In the genomic region with DNA sequence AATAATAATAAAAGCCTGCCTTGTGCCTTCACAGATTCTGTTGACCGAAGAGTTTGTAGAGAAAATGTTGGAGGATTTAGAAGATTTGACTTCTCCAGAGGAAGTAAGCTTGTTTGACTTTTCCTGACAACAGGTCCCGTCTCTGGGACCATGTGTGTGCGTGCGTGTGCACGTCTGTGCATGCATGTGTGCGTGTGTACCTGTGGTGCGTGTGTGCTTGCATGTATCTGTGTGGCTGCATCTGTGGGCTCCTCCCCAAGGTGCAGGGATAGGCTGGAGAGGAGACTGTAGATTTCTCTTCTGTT, we compare ENCODE assay signal across 12 cellular contexts. TPM values are rescaled to one million over a fixed set of nuclear protein-coding genes. Genes with fewer than 3 reads are reported as not detected.
DNase-seq lines count a peak whose midpoint lies in the region; ATAC-seq and TF ChIP-seq lines count a peak whose summit lies in the region.
"Had no signal": no experiment of that assay in that cellular context is flagged by ENCODE, and none has a peak within 500 bp of the region (broad histone marks: within the 10 kb centered on the region; RNA-seq: fewer than 3 reads in every experiment).

No MANE protein-coding gene starts in this region.

- H3K27me3 Mint-ChIP-seq in stimulated activated naive B cell treated with anti-CD40 and anti-IgM and Interleukin-4, amounts not matched to agents 10 μg/mL and 1 μg/mL and 100 μg/mL, for 72 hours = no peaks in the 10 kb centered on the region
- H3K27me3 Mint-ChIP-seq: CD4-positive, CD25-positive, alpha-beta regulatory T cell had no signal

- no peaks in the 10 kb centered on the region for H3K9me3 Mint-ChIP-seq in stimulated activated naive B cell treated with anti-CD40 and anti-IgM and Interleukin-4, amounts not matched to agents 10 μg/mL and 1 μg/mL and 100 μg/mL, for 72 hours
- H3K9me3 Mint-ChIP-seq: CD4-positive, CD25-positive, alpha-beta regulatory T cell had no signal

- no peak for TF ChIP-seq CTCF in gastrocnemius medialis (IDR thresholded peaks at IDR 0.05 in 4 of 5, conservative IDR thresholded peaks at IDR 0.05 in 1 of 5)

- no peaks in the 10 kb centered on the region for H3K79me2 ChIP-seq in GM23248 (ENCODE audit: insufficient read depth)
- H3K79me2 ChIP-seq in Karpas-422 (ENCODE audit: low read length) = no peaks in the 10 kb centered on the region

- H3K4me1 Mint-ChIP-seq in stimulated activated naive B cell treated with anti-CD40 and anti-IgM and Interleukin-4, amounts not matched to agents 10 μg/mL and 1 μg/mL and 100 μg/mL, for 72 hours = peaks cover 15 to 17% of the 10 kb centered on the region in 2 donors

- intact Hi-C loops in gastrocnemius medialis (cut with DNase I; ENCODE audit: low total_unique reads) = no loop called here

- in situ Hi-C loops in GM23248 (cut with MboI) = no loop called here
- in situ Hi-C loops in gastrocnemius medialis (cut with MboI; ENCODE audit: low sequenced_read_pairs in 4 of 4) = no loop called here

- H3K4me1 ChIP-seq in GM23248 (ENCODE audit: insufficient read depth) = peaks cover 54% of the 10 kb centered on the region
- peaks cover 37% of the 10 kb centered on the region for H3K4me1 ChIP-seq in iPS-20b (ENCODE audit: insufficient read depth, low read length)
- H3K4me1 ChIP-seq in gastrocnemius medialis = peaks cover 33 to 44% of the 10 kb centered on the region in 2 donors
- 0 out of 2 replicates have a peak, but pooled peaks cover 4% of the 10 kb centered on the region for H3K4me1 ChIP-seq in Karpas-422 (ENCODE audit: low read length)

- H3K9me2 ChIP-seq in GM23248 (ENCODE audit: insufficient read depth) (no peaks in the 10 kb centered on the region), Karpas-422 (replicated peaks; ENCODE audit: insufficient read depth, low read length) (no peaks in the 10 kb centered on the region)

- no peak overlapping the region for H3K4me3 Mint-ChIP-seq in stimulated activated naive B cell treated with anti-CD40 and anti-IgM and Interleukin-4, amounts not matched to agents 10 μg/mL and 1 μg/mL and 100 μg/mL, for 72 hours
- H3K4me3 Mint-ChIP-seq: CD4-positive, CD25-positive, alpha-beta regulatory T cell had no signal

- 85 to 90% methylated on average over 7 of the region's 7 CpGs for WGBS in GM23248 (ENCODE audit: low coverage in 1 of 2, low lambda C conversion rate in 2 of 2, missing lambda C conversion rate in 2 of 2), 2 experiments
- WGBS in adipose tissue, 3 donors = 91 to 95% (median 94%) methylated on average over 7 of the region's 7 CpGs

- no peak overlapping the region for H3K4me3 ChIP-seq in GM23248
- peak overlapping the region; percentile 41; the same call in 1 of the 2 replicates for H3K4me3 ChIP-seq in iPS-20b (ENCODE audit: low read length)
- H3K4me3 ChIP-seq in gastrocnemius medialis = no peak overlapping the region
- H3K4me3 ChIP-seq in Karpas-422 (ENCODE audit: low read length) = no peak overlapping the region

- H3K36me3 ChIP-seq in GM23248 (ENCODE audit: low read depth) (no peaks in the 10 kb centered on the region), iPS-20b (ENCODE audit: insufficient read depth, low read depth, low read length) (no peaks in the 10 kb centered on the region), gastrocnemius medialis (peaks cover 0 to 5% of the 10 kb centered on the region in 2 donors), Karpas-422 (ENCODE audit: insufficient read depth, low read length) (no peaks in the 10 kb centered on the region)

- H3K27ac Mint-ChIP-seq in stimulated activated naive B cell treated with anti-CD40 and anti-IgM and Interleukin-4, amounts not matched to agents 10 μg/mL and 1 μg/mL and 100 μg/mL, for 72 hours = no peak overlapping the region
- H3K27ac Mint-ChIP-seq: CD4-positive, CD25-positive, alpha-beta regulatory T cell had no signal

- ATAC-seq in gastrocnemius medialis (no peak), HG02759 (IDR thresholded peaks at IDR 0.05; ENCODE audit: unreplicated experiment) (no peak)
- no peak for ATAC-seq in stimulated activated naive B cell treated with anti-CD40 and anti-IgM and Interleukin-4, amounts not matched to agents 10 μg/mL and 1 μg/mL and 100 μg/mL, for 72 hours (replicated peaks)

- H4K20me1 ChIP-seq in GM23248 (ENCODE audit: insufficient read depth) (no peaks in the 10 kb centered on the region), Karpas-422 (ENCODE audit: insufficient read depth, low read depth, low read length) (no peaks in the 10 kb centered on the region)

- peaks cover 18% of the 10 kb centered on the region for H3F3A ChIP-seq in GM23248 (ENCODE audit: insufficient read depth)

- H3K9ac ChIP-seq in GM23248 (peak overlapping the region; percentile 73), iPS-20b (ENCODE audit: low read depth, low read length) (peak overlapping the region; percentile 92), Karpas-422 (ENCODE audit: low read length) (no peak overlapping the region)

- peak overlapping the region; percentile 53 for H3K4me2 ChIP-seq in GM23248 (ENCODE audit: unreplicated experiment)
- H3K4me2 ChIP-seq in Karpas-422 (ENCODE audit: low read depth, low read length, poor library complexity, severe bottlenecking) = no peak overlapping the region

- H3K9me3 ChIP-seq in GM23248 (ENCODE audit: low read depth) = no peaks in the 10 kb centered on the region
- no peaks in the 10 kb centered on the region for H3K9me3 ChIP-seq in iPS-20b (ENCODE audit: insufficient read depth, low read depth, low read length)
- no peaks in the 10 kb centered on the region for H3K9me3 ChIP-seq in gastrocnemius medialis
- no peaks in the 10 kb centered on the region for H3K9me3 ChIP-seq in Karpas-422 (ENCODE audit: low read length)

- H3K36me3 Mint-ChIP-seq in stimulated activated naive B cell treated with anti-CD40 and anti-IgM and Interleukin-4, amounts not matched to agents 10 μg/mL and 1 μg/mL and 100 μg/mL, for 72 hours = peaks cover 13 to 17% of the 10 kb centered on the region in 2 donors

- H3K27ac ChIP-seq in GM23248 (peak overlapping the region; percentile 88), adipose tissue (ENCODE audit: low read depth, low read length) (peak overlapping the region; percentile 60), iPS-20b (ENCODE audit: low read length) (peak overlapping the region; percentile 99), gastrocnemius medialis (peak overlapping the region; percentile 70 to 79 (median 72)), Karpas-422 (ENCODE audit: low read length) (no peak overlapping the region)

- no peaks in the 10 kb centered on the region for H3K27me3 ChIP-seq in GM23248 (replicated peaks; ENCODE audit: insufficient read depth)
- no peaks in the 10 kb centered on the region for H3K27me3 ChIP-seq in iPS-20b (ENCODE audit: insufficient read depth, low read length)
- no peaks in the 10 kb centered on the region for H3K27me3 ChIP-seq in gastrocnemius medialis
- no peaks in the 10 kb centered on the region for H3K27me3 ChIP-seq in Karpas-422 (ENCODE audit: low read length)

- TF ChIP-seq POLR2A in gastrocnemius medialis (IDR thresholded peaks at IDR 0.05) = no peak

- DNase-seq in GM23248 (no peak), gastrocnemius medialis (no peak), Karpas-422 (no peak), NCI-H1105 treated with DMSO at 0.1 percent for 48 hours (lab: John Stamatoyannopoulos, UW) (no peak)
- no peak for DNase-seq in stimulated activated naive B cell treated with anti-CD40 and anti-IgM and Interleukin-4, amounts not matched to agents 10 μg/mL and 1 μg/mL and 100 μg/mL, for 72 hours
- DNase-seq: CD4-positive, CD25-positive, alpha-beta regulatory T cell; KG1; NCI-H524; stimulated activated CD4-positive, alpha-beta T cell treated with anti-CD3 and anti-CD28 coated beads, Interleukin-4, amount 100 ng/mL, for 24 hours had no signal

- no peak overlapping the region for H2AFZ ChIP-seq in GM23248
- no peak overlapping the region for H2AFZ ChIP-seq in Karpas-422 (ENCODE audit: low read length)

RNA-seq across cellular contexts. Expression of a gene that starts 17.2 kb away (rescaled TPM):
- total RNA-seq in GM23248 (2014; rRNA removed; shearing (Covaris generic)) = 108 and 114 TPM in 2 replicates
- 35.6 and 37.5 TPM in 2 replicates for polyA plus RNA-seq in GM23248 (2016; fragmentation: Nextera tagmentation; extraction: Ambion mirVana)
- polyA plus RNA-seq in adipose tissue = 100 to 1,000 TPM in 2 of 3 donors, 10 to 100 TPM in 1; 76.1 to 174 (median 115) TPM
- 100 to 1,000 TPM; 113 to 222 (median 138) TPM for total RNA-seq in gastrocnemius medialis
- total RNA-seq in Karpas-422 (2014; rRNA removed; shearing (Covaris generic); ENCODE audit: low replicate concordance) = 94.4 and 111 TPM in 2 replicates
